ENCODE assay signal across 12 cellular contexts in the genomic region with DNA sequence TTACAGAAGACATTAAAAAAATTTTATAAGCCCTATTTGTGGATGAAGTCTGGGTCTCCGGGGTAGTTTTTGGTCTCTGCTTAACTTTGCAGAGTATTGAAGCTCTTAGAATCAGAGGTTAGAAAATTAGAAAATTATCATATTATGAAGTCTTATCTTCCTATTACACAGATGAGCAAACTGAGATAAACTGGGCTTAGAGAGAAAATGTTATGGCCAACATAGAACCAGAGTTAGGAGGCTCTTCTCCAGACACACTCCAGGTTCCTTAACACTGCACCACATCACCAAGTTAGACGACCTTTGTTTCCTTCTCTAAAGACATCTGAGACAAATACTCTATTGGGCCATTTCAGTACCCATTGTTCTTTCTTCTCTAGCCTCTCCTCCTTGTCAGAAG. TPM values are rescaled to one million over a fixed set of nuclear protein-coding genes. Genes with fewer than 3 reads are reported as not detected.
DNase-seq lines count a peak whose midpoint lies in the region; ATAC-seq and TF ChIP-seq lines count a peak whose summit lies in the region.
"Had no signal": no experiment of that assay in that cellular context is flagged by ENCODE, and none has a peak within 500 bp of the region (broad histone marks: within the 10 kb centered on the region; RNA-seq: fewer than 3 reads in every experiment).

No MANE protein-coding gene starts in this region.

- no peak for TF ChIP-seq CTCF in psoas muscle (IDR thresholded peaks at IDR 0.05)

- 58 to 68% (median 66%) methylated on average over 2 of the region's 2 CpGs for WGBS in psoas muscle, 3 donors

- DNase-seq in psoas muscle (no peak), cerebellar nuclear complex (lab: John Stamatoyannopoulos, UW) (no peak), dedifferentiated amniotic fluid mesenchymal stem cell (ENCODE audit: extremely low spot score) (no peak), pons (ENCODE audit: low spot score) (no peak), OCI-M1 (lab: John Stamatoyannopoulos, UW) (no peak)
- DNase-seq: CD8-positive, alpha-beta T cell; GF-D8; midbrain; NCI-H524 had no signal

- no peaks in the 10 kb centered on the region for H3K9me3 ChIP-seq in psoas muscle

- H3K36me3 ChIP-seq in psoas muscle (ENCODE audit: insufficient read depth in 1 of 2, low read depth in 1 of 2), result no peaks in the 10 kb centered on the region

- H3K27me3 ChIP-seq in psoas muscle (ENCODE audit: insufficient read depth in 3 of 3, low read length in 2 of 3), result no peaks in the 10 kb centered on the region

- peaks cover 71% of the 10 kb centered on the region for H3K4me1 ChIP-seq in psoas muscle

- peak; percentile 27 for ATAC-seq in GM19023 (IDR thresholded peaks at IDR 0.05; ENCODE audit: unreplicated experiment)
- ATAC-seq in GM21786 (IDR thresholded peaks at IDR 0.05; ENCODE audit: unreplicated experiment), result peak; percentile 21
- peak; percentile 28 for ATAC-seq in HG03432 (IDR thresholded peaks at IDR 0.05; ENCODE audit: unreplicated experiment)
- peak in 2 of 4 donors; percentile 28 for ATAC-seq in psoas muscle
- ATAC-seq: CD8-positive, alpha-beta T cell had no signal

- intact Hi-C loops in psoas muscle (cut with DNase I), result loop anchor here in 1 of 2 donors (5.0 kb wide), 1 partner anchor 44 kb away; no protein-coding TSS in a partner anchor

- peak overlapping the region; percentile 82 for H3K27ac ChIP-seq in psoas muscle

- H3K4me3 ChIP-seq in psoas muscle, result no peak overlapping the region

RNA-seq across cellular contexts. Expression of a gene that starts 36.7 kb away (rescaled TPM):
- total RNA-seq in psoas muscle, result 1,000 to 10,000 TPM; 2,020 to 7,790 (median 5,587) TPM
- polyA plus RNA-seq in psoas muscle, result 1,000 to 10,000 TPM in 2 of 3 donors, 100 to 1,000 TPM in 1; 796 to 1,696 (median 1,565) TPM

RNA-seq across cellular contexts. Expression of a gene that starts 57.2 kb away (rescaled TPM):
- 10 to 100 TPM; 42.5 to 71.9 (median 51.7) TPM for total RNA-seq in psoas muscle
- 10 to 100 TPM; 11.8 to 57.5 (median 21.0) TPM for polyA plus RNA-seq in psoas muscle
